13 cellular contexts compared by ENCODE assay signal in genomic region chr9:121160025-121160424, GRCh38. TPM values are rescaled to one million over a fixed set of nuclear protein-coding genes. Genes with fewer than 3 reads are reported as not detected.
DNase-seq lines count a peak whose midpoint lies in the region; ATAC-seq lines count a peak whose summit lies in the region.
"Had no signal": no experiment of that assay in that cellular context is flagged by ENCODE, and none has a peak within 500 bp of the region (broad histone marks: within the 10 kb centered on the region; RNA-seq: fewer than 3 reads in every experiment).

No MANE protein-coding gene starts in this region.

- H3K36me3 Mint-ChIP-seq in T-helper 2 cell treated with Interferon-gamma antibody and Interleukin-4, amounts not matched to agents 5 μg/mL and 100 μg/mL, for 36 hours (ENCODE audit: low read depth) = peaks cover 74% of the 10 kb centered on the region
- peaks cover 76% of the 10 kb centered on the region for H3K36me3 Mint-ChIP-seq in activated CD4-positive, alpha-beta memory T cell treated with anti-CD3 and anti-CD28 coated beads, Interleukin-2, amount 10 ng/mL, durations not matched to agents 7 days and 5 days (ENCODE audit: low read depth)
- H3K36me3 Mint-ChIP-seq in naive thymus-derived CD8-positive, alpha-beta T cell = peaks cover 4 to 87% (median 51%) of the 10 kb centered on the region in 3 donors

- peak overlapping the region; percentile 60 for H3K27ac Mint-ChIP-seq in T-helper 2 cell treated with Interferon-gamma antibody and Interleukin-4, amounts not matched to agents 5 μg/mL and 100 μg/mL, for 36 hours
- H3K27ac Mint-ChIP-seq in activated CD4-positive, alpha-beta memory T cell treated with anti-CD3 and anti-CD28 coated beads, Interleukin-2, amount 10 ng/mL, durations not matched to agents 7 days and 5 days = peak overlapping the region; percentile 50
- H3K27ac Mint-ChIP-seq in naive thymus-derived CD8-positive, alpha-beta T cell = peak overlapping the region in 7 of 10 donors; percentile 14 to 83 (median 52)
- H3K27ac Mint-ChIP-seq: brain had no signal

- POLR2A ChIA-PET in activated CD4-positive, alpha-beta memory T cell treated with anti-CD3 and anti-CD28 coated beads, Interleukin-2, amount 10 ng/mL, durations not matched to agents 7 days and 5 days (lab: Charles Lee) = interaction anchor here (1.0 kb wide), 1 partner anchor 41 kb away, joined by 3 read pairs; the partner anchor contains the start of gene RAB14
- POLR2A ChIA-PET in naive thymus-derived CD8-positive, alpha-beta T cell (lab: Charles Lee) = interaction anchor here (0.6 to 2.7 kb wide), 3 partner anchors 11 to 39 kb away, joined by 3 to 7 read pairs (median 4); no protein-coding TSS in a partner anchor

- no peaks in the 10 kb centered on the region for H3K27me3 Mint-ChIP-seq in T-helper 2 cell treated with Interferon-gamma antibody and Interleukin-4, amounts not matched to agents 5 μg/mL and 100 μg/mL, for 36 hours (ENCODE audit: low read depth)
- H3K27me3 Mint-ChIP-seq in activated CD4-positive, alpha-beta memory T cell treated with anti-CD3 and anti-CD28 coated beads, Interleukin-2, amount 10 ng/mL, durations not matched to agents 7 days and 5 days = no peaks in the 10 kb centered on the region
- no peaks in the 10 kb centered on the region for H3K27me3 Mint-ChIP-seq in naive thymus-derived CD8-positive, alpha-beta T cell
- H3K27me3 Mint-ChIP-seq: brain had no signal

- ATAC-seq in naive thymus-derived CD8-positive, alpha-beta T cell = no peak

- H3K4me1 Mint-ChIP-seq in T-helper 2 cell treated with Interferon-gamma antibody and Interleukin-4, amounts not matched to agents 5 μg/mL and 100 μg/mL, for 36 hours (ENCODE audit: low read depth) = peaks cover 18% of the 10 kb centered on the region
- peaks cover 26% of the 10 kb centered on the region for H3K4me1 Mint-ChIP-seq in activated CD4-positive, alpha-beta memory T cell treated with anti-CD3 and anti-CD28 coated beads, Interleukin-2, amount 10 ng/mL, durations not matched to agents 7 days and 5 days
- peaks cover 0 to 48% (median 13%) of the 10 kb centered on the region in 4 donors for H3K4me1 Mint-ChIP-seq in naive thymus-derived CD8-positive, alpha-beta T cell
- H3K4me1 Mint-ChIP-seq: brain had no signal

- no peaks in the 10 kb centered on the region for H3K9me3 Mint-ChIP-seq in T-helper 2 cell treated with Interferon-gamma antibody and Interleukin-4, amounts not matched to agents 5 μg/mL and 100 μg/mL, for 36 hours
- no peaks in the 10 kb centered on the region for H3K9me3 Mint-ChIP-seq in activated CD4-positive, alpha-beta memory T cell treated with anti-CD3 and anti-CD28 coated beads, Interleukin-2, amount 10 ng/mL, durations not matched to agents 7 days and 5 days
- H3K9me3 Mint-ChIP-seq in naive thymus-derived CD8-positive, alpha-beta T cell = no peaks in the 10 kb centered on the region
- H3K9me3 Mint-ChIP-seq: brain had no signal

- H3K4me3 Mint-ChIP-seq in T-helper 2 cell treated with Interferon-gamma antibody and Interleukin-4, amounts not matched to agents 5 μg/mL and 100 μg/mL, for 36 hours = no peak overlapping the region
- no peak overlapping the region for H3K4me3 Mint-ChIP-seq in activated CD4-positive, alpha-beta memory T cell treated with anti-CD3 and anti-CD28 coated beads, Interleukin-2, amount 10 ng/mL, durations not matched to agents 7 days and 5 days
- H3K4me3 Mint-ChIP-seq in naive thymus-derived CD8-positive, alpha-beta T cell = peak overlapping the region in 1 of 10 donors; percentile 60
- H3K4me3 Mint-ChIP-seq: brain had no signal

- CTCF ChIA-PET in activated CD4-positive, alpha-beta memory T cell treated with anti-CD3 and anti-CD28 coated beads, Interleukin-2, amount 10 ng/mL, durations not matched to agents 7 days and 5 days (lab: Charles Lee) = interaction anchor here (1.1 kb wide), 1 partner anchor 9 kb away, joined by 3 read pairs; no protein-coding TSS in a partner anchor

- DNase-seq in T-helper 2 cell treated with Interferon-gamma antibody and Interleukin-4, amounts not matched to agents 5 μg/mL and 100 μg/mL, for 36 hours (ENCODE audit: low spot score) = no peak
- DNase-seq in T-helper 2 cell = no peak
- DNase-seq in MV-4-11 (lab: John Stamatoyannopoulos, UW) = peak; percentile 86
- no peak for DNase-seq in activated CD4-positive, alpha-beta memory T cell treated with anti-CD3 and anti-CD28 coated beads, Interleukin-2, amount 10 ng/mL, durations not matched to agents 7 days and 5 days
- no peak for DNase-seq in naive thymus-derived CD8-positive, alpha-beta T cell
- DNase-seq in DMS53 treated with DMSO at 0.1 percent for 48 hours (lab: John Stamatoyannopoulos, UW; ENCODE audit: unreplicated experiment) = no peak
- DNase-seq in GM19238 (ENCODE audit: insufficient read length, low spot score) = no peak
- DNase-seq in NCI-H524 (lab: John Stamatoyannopoulos, UW) = no peak
- DNase-seq: effector CD8-positive, alpha-beta T cell; mesenchymal stem cell; NCI-H1105 treated with DMSO at 0.1 percent for 48 hours; NCI-H510A treated with DMSO at 0.1 percent for 48 hours had no signal

RNA-seq across cellular contexts. Expression of gene RAB14, which starts 41.6 kb away (rescaled TPM):
- total RNA-seq in activated CD4-positive, alpha-beta memory T cell treated with anti-CD3 and anti-CD28 coated beads, Interleukin-2, amount 10 ng/mL, durations not matched to agents 7 days and 5 days = 10 to 100 TPM; 65.8 to 68.1 TPM
- 10 to 100 TPM; 49.6 to 62.3 TPM for total RNA-seq in naive thymus-derived CD8-positive, alpha-beta T cell
- 10 to 100 TPM; 34.6 to 37.2 (median 36.8) TPM for polyA plus RNA-seq in naive thymus-derived CD8-positive, alpha-beta T cell
